ENCODE assay signal across 22 cellular contexts in the genomic region with DNA sequence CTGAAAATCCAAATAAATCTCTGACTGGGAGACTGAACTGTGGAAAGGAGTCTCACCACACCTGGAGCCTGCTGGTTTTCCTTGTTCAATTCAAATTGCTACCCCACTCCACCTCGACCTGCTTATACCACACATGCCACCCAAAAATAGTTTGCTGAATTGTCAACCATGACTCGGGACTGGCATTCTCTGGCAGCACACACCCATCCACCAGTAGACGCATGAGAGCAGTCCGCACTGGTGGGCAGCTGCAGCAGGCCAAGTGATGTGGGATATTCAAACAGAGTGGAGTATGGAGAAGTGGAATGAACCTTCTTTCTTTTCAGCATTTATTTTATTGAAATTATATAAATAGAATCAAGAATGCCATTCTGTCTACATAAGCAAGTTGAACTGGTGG. TPM values are rescaled to one million over a fixed set of nuclear protein-coding genes. Genes with fewer than 3 reads are reported as not detected.
DNase-seq lines count a peak whose midpoint lies in the region; ATAC-seq and TF ChIP-seq lines count a peak whose summit lies in the region.
"Had no signal": no experiment of that assay in that cellular context is flagged by ENCODE, and none has a peak within 500 bp of the region (broad histone marks: within the 10 kb centered on the region; RNA-seq: fewer than 3 reads in every experiment).

No MANE protein-coding gene starts in this region.

- peaks cover 50% of the 10 kb centered on the region for H3K36me3 ChIP-seq in KOPT-K1 (ENCODE audit: insufficient read depth, low read length)
- no peaks in the 10 kb centered on the region; the same call in 1 of the 2 replicates for H3K36me3 ChIP-seq in GM23248 (ENCODE audit: low read depth)

- H3K4me1 ChIP-seq in GM23248 (ENCODE audit: insufficient read depth), result peaks cover 12% of the 10 kb centered on the region
- H3K4me1 ChIP-seq: HAP-1, suprapubic skin had no signal

- no peaks in the 10 kb centered on the region for H3K9me3 Mint-ChIP-seq in naive B cell
- H3K9me3 Mint-ChIP-seq in type B pancreatic cell, result no peaks in the 10 kb centered on the region
- H3K9me3 Mint-ChIP-seq in stimulated activated memory B cell treated with anti-CD40 and anti-IgM and Interleukin-4, amounts not matched to agents 10 μg/mL and 1 μg/mL and 100 μg/mL, for 72 hours, result no peaks in the 10 kb centered on the region
- H3K9me3 Mint-ChIP-seq: activated B cell treated with CpG ODN at 0.5 μM for 24 hours; activated T-cell treated with anti-CD3 and anti-CD28 coated beads, Interleukin-2, amount 50 U/mL, for 72 hours; naive thymus-derived CD4-positive, alpha-beta T cell had no signal

- no peaks in the 10 kb centered on the region for H3K27me3 ChIP-seq in GM23248 (replicated peaks; ENCODE audit: insufficient read depth)
- H3K27me3 ChIP-seq: suprapubic skin had no signal

- H2AFZ ChIP-seq in GM23248, result no peak overlapping the region

- no peak overlapping the region for H3K9ac ChIP-seq in GM23248

- 79 to 85% methylated on average over 4 of the region's 4 CpGs for WGBS in GM23248 (ENCODE audit: low coverage in 1 of 2, low lambda C conversion rate in 2 of 2, missing lambda C conversion rate in 2 of 2), 2 experiments

- H4K20me1 ChIP-seq in GM23248 (ENCODE audit: insufficient read depth), result no peaks in the 10 kb centered on the region

- ATAC-seq in Right ventricle myocardium superior (ENCODE audit: poor library complexity) (peak; percentile 66), naive B cell (ENCODE audit: low read depth in 2 of 2) (no peak), HG03135 (IDR thresholded peaks at IDR 0.05; ENCODE audit: unreplicated experiment) (no peak)
- ATAC-seq in stimulated activated memory B cell treated with anti-CD40 and anti-IgM and Interleukin-4, amounts not matched to agents 10 μg/mL and 1 μg/mL and 100 μg/mL, for 72 hours, result no peak
- ATAC-seq: activated T-cell treated with anti-CD3 and anti-CD28 coated beads, Interleukin-2, amount 50 U/mL, for 72 hours had no signal

- H3K27ac Mint-ChIP-seq in naive B cell, result peak overlapping the region in 4 of 6 donors; percentile 27 to 83 (median 36)
- no peak overlapping the region for H3K27ac Mint-ChIP-seq in type B pancreatic cell
- no peak overlapping the region for H3K27ac Mint-ChIP-seq in stimulated activated memory B cell treated with anti-CD40 and anti-IgM and Interleukin-4, amounts not matched to agents 10 μg/mL and 1 μg/mL and 100 μg/mL, for 72 hours
- H3K27ac Mint-ChIP-seq: activated B cell treated with CpG ODN at 0.5 μM for 24 hours had no signal

- peaks cover 17 to 23% (median 21%) of the 10 kb centered on the region in 3 donors for H3K4me1 Mint-ChIP-seq in naive B cell
- H3K4me1 Mint-ChIP-seq in type B pancreatic cell (ENCODE audit: unreplicated experiment), result peaks cover 6% of the 10 kb centered on the region
- H3K4me1 Mint-ChIP-seq in stimulated activated memory B cell treated with anti-CD40 and anti-IgM and Interleukin-4, amounts not matched to agents 10 μg/mL and 1 μg/mL and 100 μg/mL, for 72 hours, result peaks cover 33% of the 10 kb centered on the region

- H3K27ac ChIP-seq in 22Rv1, result 0 out of 2 replicates have a peak overlapping the region, but pooled peaks have one; percentile 2
- H3K27ac ChIP-seq in KOPT-K1 (ENCODE audit: low read depth, low read length, poor library complexity, severe bottlenecking), result peak overlapping the region; percentile 71
- no peak overlapping the region for H3K27ac ChIP-seq in GM23248

- H3K4me2 ChIP-seq in GM23248 (ENCODE audit: unreplicated experiment), result no peak overlapping the region

- peaks cover 13 to 14% of the 10 kb centered on the region in 2 donors for H3K36me3 Mint-ChIP-seq in naive B cell
- peaks cover 11% of the 10 kb centered on the region for H3K36me3 Mint-ChIP-seq in type B pancreatic cell
- H3K36me3 Mint-ChIP-seq in stimulated activated memory B cell treated with anti-CD40 and anti-IgM and Interleukin-4, amounts not matched to agents 10 μg/mL and 1 μg/mL and 100 μg/mL, for 72 hours, result peaks cover 37% of the 10 kb centered on the region

- no peak overlapping the region for H3K4me3 ChIP-seq in GM23248
- H3K4me3 ChIP-seq: HAP-1, suprapubic skin had no signal

- H3K9me3 ChIP-seq in KOPT-K1 (ENCODE audit: insufficient read depth, low read length, poor library complexity, severe bottlenecking), result no peaks in the 10 kb centered on the region
- no peaks in the 10 kb centered on the region for H3K9me3 ChIP-seq in GM23248 (ENCODE audit: low read depth)
- H3K9me3 ChIP-seq: HAP-1, suprapubic skin had no signal

- H3K9me2 ChIP-seq in GM23248 (ENCODE audit: insufficient read depth), result no peaks in the 10 kb centered on the region

- H3K4me3 Mint-ChIP-seq in naive B cell, result no peak overlapping the region
- no peak overlapping the region for H3K4me3 Mint-ChIP-seq in type B pancreatic cell
- H3K4me3 Mint-ChIP-seq in stimulated activated memory B cell treated with anti-CD40 and anti-IgM and Interleukin-4, amounts not matched to agents 10 μg/mL and 1 μg/mL and 100 μg/mL, for 72 hours, result no peak overlapping the region
- H3K4me3 Mint-ChIP-seq: activated B cell treated with CpG ODN at 0.5 μM for 24 hours; activated T-cell treated with anti-CD3 and anti-CD28 coated beads, Interleukin-2, amount 50 U/mL, for 72 hours; naive thymus-derived CD4-positive, alpha-beta T cell had no signal

- H3K79me2 ChIP-seq in GM23248 (ENCODE audit: insufficient read depth), result no peaks in the 10 kb centered on the region

- intact Hi-C loops in Right ventricle myocardium superior (cut with DNase I), result no loop called here

- peaks cover 16% of the 10 kb centered on the region for H3F3A ChIP-seq in GM23248 (ENCODE audit: insufficient read depth)

- TF ChIP-seq CTCF in 22Rv1 (IDR thresholded peaks at IDR 0.05), result no peak
- TF ChIP-seq CTCF in type B pancreatic cell (conservative IDR thresholded peaks at IDR 0.05), result no peak

- DNase-seq in Right ventricle myocardium superior, result no peak
- no peak for DNase-seq in naive B cell
- no peak for DNase-seq in type B pancreatic cell (ENCODE audit: extremely low spot score, unreplicated experiment)
- DNase-seq in GM23248, result no peak
- DNase-seq: activated B cell treated with CpG ODN at 0.5 μM for 24 hours; activated naive CD4-positive, alpha-beta T cell treated with anti-CD3 and anti-CD28 coated beads, Interleukin-2, amount 50 U/mL, for 16 hours; activated T-cell treated with anti-CD3 and anti-CD28 coated beads, Interleukin-2, amount 50 U/mL, for 72 hours; DMS 273 treated with DMSO at 0.1 percent for 48 hours; erythroblast; foreskin fibroblast; mammary epithelial cell; naive thymus-derived CD4-positive, alpha-beta T cell; NCI-H187 treated with DMSO at 0.1 percent for 48 hours; NCI-H2227 treated with DMSO at 0.1 percent for 48 hours; right cardiac atrium had no signal

- H3K27me3 Mint-ChIP-seq in naive B cell, result no peaks in the 10 kb centered on the region
- H3K27me3 Mint-ChIP-seq in type B pancreatic cell, result no peaks in the 10 kb centered on the region
- H3K27me3 Mint-ChIP-seq in stimulated activated memory B cell treated with anti-CD40 and anti-IgM and Interleukin-4, amounts not matched to agents 10 μg/mL and 1 μg/mL and 100 μg/mL, for 72 hours, result no peaks in the 10 kb centered on the region
- H3K27me3 Mint-ChIP-seq: activated B cell treated with CpG ODN at 0.5 μM for 24 hours; naive thymus-derived CD4-positive, alpha-beta T cell had no signal

- in situ Hi-C loops in GM23248 (cut with MboI), result loop anchor here (5.0 kb wide), 1 partner anchor 54 kb away; a partner anchor contains a TSS

RNA-seq across cellular contexts. Expression of a gene that starts 38.7 kb away (rescaled TPM):
- not detected for total RNA-seq in Right ventricle myocardium superior
- 1 to 10 TPM in 1 of 6 donors, under 1 TPM in 5; 0.74 to 1.6 (median 0.78) TPM for polyA plus RNA-seq in naive B cell (ENCODE audit: low read depth in 6 of 6)
- 0.07 TPM in 1 of 2 replicates, not detected in the other for total RNA-seq in type B pancreatic cell (ENCODE audit: low replicate concordance)
- not detected in 2 replicates for total RNA-seq in GM23248 (2014; rRNA removed; shearing (Covaris generic))
- polyA plus RNA-seq in GM23248 (2016; fragmentation: Nextera tagmentation; extraction: Ambion mirVana), result 0.39 and 0.77 TPM in 2 replicates
- total RNA-seq: osteocyte had no signal
- polyA plus RNA-seq: mammary epithelial cell had no signal

RNA-seq across cellular contexts. Expression of a gene that starts 52.8 kb away (rescaled TPM):
- total RNA-seq in Right ventricle myocardium superior (52.9 TPM), type B pancreatic cell (ENCODE audit: low replicate concordance) (29.4 and 39.0 TPM in 2 replicates)
- polyA plus RNA-seq in naive B cell (ENCODE audit: low read depth in 6 of 6) (10 to 100 TPM; 29.8 to 39.8 (median 33.7) TPM), GM23248 (2016; fragmentation: Nextera tagmentation; extraction: Ambion mirVana) (20.6 and 21.9 TPM in 2 replicates)
- 23.3 and 26.6 TPM in 2 replicates for total RNA-seq in GM23248 (2014; rRNA removed; shearing (Covaris generic))

Comparison
In these comparisons a context has a peak if more than half of its experiments do, and no peak if none do; other contexts are left out.
1. H3K27ac Mint-ChIP-seq: peak in naive B cell (4 of 6); none in type B pancreatic cell (single experiment) and stimulated activated memory B cell treated with anti-CD40 and anti-IgM and Interleukin-4, amounts not matched to agents 10 μg/mL and 1 μg/mL and 100 μg/mL, for 72 hours (single experiment).